16 cellular contexts compared by ENCODE assay signal in the genomic region with DNA sequence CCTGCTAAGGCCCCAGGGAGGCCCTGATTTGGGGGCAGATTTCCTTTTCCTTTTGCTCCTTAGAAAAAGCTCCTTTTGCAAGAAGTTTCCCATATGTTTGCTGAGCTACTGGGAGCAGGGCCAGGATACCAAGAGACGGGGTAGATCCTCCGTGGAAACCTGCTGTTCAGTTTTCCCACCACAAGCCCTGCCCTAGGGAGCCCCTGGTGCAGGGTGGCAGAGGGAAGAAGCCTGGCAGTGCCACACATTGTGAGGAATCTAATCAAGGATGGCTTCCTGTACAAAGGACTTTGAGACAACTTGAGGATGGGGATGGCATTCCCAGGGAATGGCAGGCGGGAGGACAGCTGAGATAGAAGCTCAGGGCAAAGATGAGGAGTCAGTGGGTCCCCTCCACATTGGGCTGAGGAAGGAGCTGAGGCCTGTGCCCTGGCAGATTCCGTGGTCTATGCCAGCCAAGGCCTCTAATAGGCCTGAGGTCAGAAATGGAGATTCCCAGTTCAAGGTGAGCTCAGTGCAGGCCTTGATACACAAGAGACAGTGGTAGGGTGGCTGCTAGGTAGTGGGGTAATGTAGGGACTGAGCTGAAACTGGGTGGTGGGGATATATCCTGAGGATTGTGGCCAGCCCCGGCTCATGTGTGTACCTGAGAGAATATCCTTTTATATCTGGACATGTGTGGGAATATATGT. TPM values are rescaled to one million over a fixed set of nuclear protein-coding genes. Genes with fewer than 3 reads are reported as not detected.
DNase-seq lines count a peak whose midpoint lies in the region; FAIRE-seq and TF ChIP-seq lines count a peak whose summit lies in the region.
"Had no signal": no experiment of that assay in that cellular context is flagged by ENCODE, and none has a peak within 500 bp of the region (broad histone marks: within the 10 kb centered on the region; RNA-seq: fewer than 3 reads in every experiment).

No MANE protein-coding gene starts in this region.

- peaks cover 2% of the 10 kb centered on the region for H3K36me3 Mint-ChIP-seq in neural crest cell (ENCODE audit: low read depth)
- peaks cover 12% of the 10 kb centered on the region for H3K36me3 Mint-ChIP-seq in type B pancreatic cell

- H3K4me3 ChIP-seq in bronchial epithelial cell (ENCODE audit: low read depth, low read length) = no peak overlapping the region
- H3K4me3 ChIP-seq: MG63 had no signal

- no peaks in the 10 kb centered on the region for H3K9me3 Mint-ChIP-seq in neural crest cell
- H3K9me3 Mint-ChIP-seq in type B pancreatic cell = no peaks in the 10 kb centered on the region

- TF ChIP-seq CTCF in bronchial epithelial cell (IDR thresholded peaks at IDR 0.05; ENCODE audit: insufficient read depth, low read length, severe bottlenecking) (no peak), neural crest cell (conservative IDR thresholded peaks at IDR 0.05) (no peak), type B pancreatic cell (conservative IDR thresholded peaks at IDR 0.05) (no peak)

- DNase-seq in activated effector memory CD4-positive, alpha-beta T cell treated with anti-CD3 and anti-CD28 coated beads, Interleukin-2, amount 50 U/mL, for 16 hours = peak; percentile 39
- DNase-seq in activated effector memory CD4-positive, alpha-beta T cell treated with Interleukin-2 at 50 U/mL for 16 hours = no peak
- no peak for DNase-seq in bronchial epithelial cell (ENCODE audit: low read depth)
- DNase-seq in neural crest cell (ENCODE audit: low read depth, low spot score) = no peak
- peak; percentile 53 for DNase-seq in type B pancreatic cell (ENCODE audit: extremely low spot score, unreplicated experiment)
- DNase-seq in cerebellar cortex (ENCODE audit: low spot score) = no peak
- DNase-seq in cerebellar nuclear complex (lab: John Stamatoyannopoulos, UW) = no peak
- DNase-seq in activated CD4-positive, alpha-beta T cell treated with anti-CD3 and anti-CD28 coated beads for 48 hours = no peak
- DNase-seq: COR-L47, MG63, NCI-H1417, NCI-H1930, NCI-H2171, NCI-H446 treated with DMSO at 0.1 percent for 48 hours, NCI-H748 treated with DMSO at 0.1 percent for 48 hours had no signal

- peaks cover 5% of the 10 kb centered on the region for H3K4me1 Mint-ChIP-seq in neural crest cell
- H3K4me1 Mint-ChIP-seq in type B pancreatic cell (ENCODE audit: unreplicated experiment) = peaks cover 12% of the 10 kb centered on the region

- H3K4me3 Mint-ChIP-seq in neural crest cell (no peak overlapping the region), type B pancreatic cell (no peak overlapping the region)

- FAIRE-seq in bronchial epithelial cell (lab: Jason Lieb, UNC) = peak; percentile 75
- FAIRE-seq: H54 had no signal

- peak overlapping the region; percentile 71 for H3K27ac Mint-ChIP-seq in neural crest cell (ENCODE audit: unreplicated experiment)
- no peak overlapping the region for H3K27ac Mint-ChIP-seq in type B pancreatic cell

- H3K36me3 ChIP-seq in bronchial epithelial cell (ENCODE audit: control insufficient read depth, insufficient read depth, low read length) = no peaks in the 10 kb centered on the region

- H3K27me3 Mint-ChIP-seq in neural crest cell (ENCODE audit: low read depth) = no peaks in the 10 kb centered on the region
- H3K27me3 Mint-ChIP-seq in type B pancreatic cell = no peaks in the 10 kb centered on the region

- no peaks in the 10 kb centered on the region for H3K27me3 ChIP-seq in bronchial epithelial cell (ENCODE audit: control insufficient read depth, insufficient read depth, low read length)
- H3K27me3 ChIP-seq: MG63 had no signal

RNA-seq across cellular contexts. Expression of a gene that starts 15.0 kb away (rescaled TPM):
- total RNA-seq in bronchial epithelial cell = 0.13 and 0.26 TPM in 2 replicates
- total RNA-seq in neural crest cell = 23.7 and 26.1 TPM in 2 replicates
- 11.5 and 28.8 TPM in 2 replicates for total RNA-seq in type B pancreatic cell (ENCODE audit: low replicate concordance)

Comparison
In these comparisons a context has a peak if more than half of its experiments do, and no peak if none do; other contexts are left out.
1. DNase-seq: peak in activated effector memory CD4-positive, alpha-beta T cell treated with anti-CD3 and anti-CD28 coated beads, Interleukin-2, amount 50 U/mL, for 16 hours (single experiment) and type B pancreatic cell (single experiment); none in activated effector memory CD4-positive, alpha-beta T cell treated with Interleukin-2 at 50 U/mL for 16 hours (single experiment), bronchial epithelial cell (single experiment), neural crest cell (single experiment), cerebellar cortex (single experiment), cerebellar nuclear complex (0 of 2) and activated CD4-positive, alpha-beta T cell treated with anti-CD3 and anti-CD28 coated beads for 48 hours (single experiment).